1 cellular context compared by ENCODE assay signal in genomic region chr16:3640632-3641501, GRCh38.
TF ChIP-seq lines count a peak whose summit lies in the region.

No MANE protein-coding gene starts in this region.

TF ChIP-seq in HepG2, 621 proteins besides CTCF, POLR2A, EP300 and RAD21 (continues in another document):
- TF ChIP-seq FOXM1 (CRISPR knock-in tag; IDR thresholded peaks at IDR 0.05) = no peak
- no peak for TF ChIP-seq ASH2L (IDR thresholded peaks at IDR 0.05; ENCODE audit: insufficient read length, low read depth, low read length)
- TF ChIP-seq HNF1A (IDR thresholded peaks at IDR 0.05; ENCODE audit: low read depth) = no peak
- no peak for TF ChIP-seq HNF1A (CRISPR knock-in tag; IDR thresholded peaks at IDR 0.05; ENCODE audit: borderline replicate concordance)
- no peak for TF ChIP-seq GTF2F1 (IDR thresholded peaks at IDR 0.05; ENCODE audit: low read length)
- no peak for TF ChIP-seq KDM2A (CRISPR knock-in tag; IDR thresholded peaks at IDR 0.05; ENCODE audit: borderline replicate concordance, low read depth)
- TF ChIP-seq ZNF619 (CRISPR knock-in tag; IDR thresholded peaks at IDR 0.05) = 0 out of 2 replicates have a peak, but pooled peaks have one; percentile 10
- 0 out of 2 replicates have a peak, but pooled peaks have one; percentile 33 for TF ChIP-seq ZBTB4 (CRISPR knock-in tag; IDR thresholded peaks at IDR 0.05; ENCODE audit: borderline replicate concordance)
- TF ChIP-seq BCLAF1 (IDR thresholded peaks at IDR 0.05) = no peak
- no peak for TF ChIP-seq ZNF678 (CRISPR knock-in tag; IDR thresholded peaks at IDR 0.05)
- no peak for TF ChIP-seq AHR (CRISPR knock-in tag; IDR thresholded peaks at IDR 0.05)
- TF ChIP-seq SOX13 (IDR thresholded peaks at IDR 0.05) = no peak
- TF ChIP-seq SOX13 (CRISPR knock-in tag; conservative IDR thresholded peaks at IDR 0.05 in 1 of 2, IDR thresholded peaks at IDR 0.05 in 1 of 2) = no peak
- no peak for TF ChIP-seq SOX5 (CRISPR knock-in tag; IDR thresholded peaks at IDR 0.05; ENCODE audit: borderline replicate concordance)
- TF ChIP-seq ZFP91 (CRISPR knock-in tag; IDR thresholded peaks at IDR 0.05; ENCODE audit: borderline replicate concordance) = peak; percentile 40; the same call in 1 of the 2 replicates
- no peak for TF ChIP-seq ZNF362 (CRISPR knock-in tag; IDR thresholded peaks at IDR 0.05; ENCODE audit: borderline replicate concordance)
- TF ChIP-seq SKIL (CRISPR knock-in tag; IDR thresholded peaks at IDR 0.05; ENCODE audit: borderline replicate concordance) = no peak
- TF ChIP-seq AKAP8 (CRISPR knock-in tag; IDR thresholded peaks at IDR 0.05) = no peak
- TF ChIP-seq TGIF2 (CRISPR knock-in tag; IDR thresholded peaks at IDR 0.05) = no peak
- TF ChIP-seq ZNF335 (CRISPR knock-in tag; IDR thresholded peaks at IDR 0.05) = no peak
- TF ChIP-seq DPF2 (CRISPR knock-in tag; IDR thresholded peaks at IDR 0.05; ENCODE audit: borderline replicate concordance, low read depth) = no peak
- no peak for TF ChIP-seq ISX (CRISPR knock-in tag; conservative IDR thresholded peaks at IDR 0.05)
- peak; percentile 26 for TF ChIP-seq PHF5A (CRISPR knock-in tag; IDR thresholded peaks at IDR 0.05; ENCODE audit: low read depth, unreplicated experiment)
- no peak for TF ChIP-seq ZGPAT (CRISPR knock-in tag; IDR thresholded peaks at IDR 0.05)
- 0 out of 2 replicates have a peak, but pooled peaks have one; percentile 68 for TF ChIP-seq CHCHD3 (CRISPR knock-in tag; IDR thresholded peaks at IDR 0.05)
- no peak for TF ChIP-seq MLXIP (CRISPR knock-in tag; IDR thresholded peaks at IDR 0.05; ENCODE audit: borderline replicate concordance)
- TF ChIP-seq ZNF337 (CRISPR knock-in tag; IDR thresholded peaks at IDR 0.05; ENCODE audit: borderline replicate concordance, low read depth) = no peak
- 0 out of 2 replicates have a peak, but pooled peaks have one; percentile 5 for TF ChIP-seq PPARG (CRISPR knock-in tag; conservative IDR thresholded peaks at IDR 0.05)
- TF ChIP-seq POGK (CRISPR knock-in tag; conservative IDR thresholded peaks at IDR 0.05) = no peak
- TF ChIP-seq ZNF383 (CRISPR knock-in tag; IDR thresholded peaks at IDR 0.05; ENCODE audit: borderline replicate concordance) = no peak
- TF ChIP-seq ZNF274 (CRISPR knock-in tag; IDR thresholded peaks at IDR 0.05) = no peak
- TF ChIP-seq MTA1 (CRISPR knock-in tag; IDR thresholded peaks at IDR 0.05; ENCODE audit: borderline replicate concordance) = 0 out of 2 replicates have a peak, but pooled peaks have one; percentile 12
- no peak for TF ChIP-seq ZNF207 (IDR thresholded peaks at IDR 0.05; ENCODE audit: borderline replicate concordance)
- TF ChIP-seq ZNF792 (CRISPR knock-in tag; IDR thresholded peaks at IDR 0.05) = 0 out of 2 replicates have a peak, but pooled peaks have one; percentile 7
- no peak for TF ChIP-seq FOXJ3 (CRISPR knock-in tag; IDR thresholded peaks at IDR 0.05; ENCODE audit: borderline replicate concordance)
- no peak for TF ChIP-seq NCOA5 (CRISPR knock-in tag; IDR thresholded peaks at IDR 0.05)
- no peak for TF ChIP-seq GATAD1 (CRISPR knock-in tag; IDR thresholded peaks at IDR 0.05)
